In the genomic region with DNA sequence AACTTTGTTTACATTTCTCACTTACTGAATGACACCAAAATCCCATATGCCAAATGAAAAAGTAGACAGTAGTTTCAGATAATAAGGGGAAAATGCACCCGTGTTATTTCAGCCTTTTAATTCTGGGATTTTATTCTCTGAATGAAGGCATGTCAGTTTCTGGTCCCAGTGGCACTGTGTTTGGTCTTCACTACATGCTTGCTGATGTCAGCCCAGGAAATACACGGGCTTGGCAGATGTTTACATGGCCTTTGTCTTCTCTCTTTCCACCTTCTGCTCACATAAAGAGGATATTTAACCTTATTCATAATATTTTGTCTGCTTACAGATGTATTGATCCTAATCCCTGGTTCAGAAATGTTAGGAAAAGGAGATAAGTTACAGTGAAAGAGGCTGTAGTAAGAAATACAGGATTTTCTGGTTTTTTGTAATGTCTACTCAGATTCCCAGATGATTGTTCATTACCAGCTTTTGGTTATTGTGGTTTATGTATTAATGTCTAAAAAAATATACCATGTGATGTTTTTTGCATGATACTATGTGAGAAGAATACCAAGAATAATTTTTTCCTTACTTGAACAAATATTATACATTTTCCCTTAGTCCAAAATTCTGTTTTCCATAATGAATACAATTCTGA, we compare ENCODE assay signal across 12 cellular contexts. TPM values are rescaled to one million over a fixed set of nuclear protein-coding genes. Genes with fewer than 3 reads are reported as not detected.
A peak's percentile ranks its signal among the peaks of the same experiment; 100 is the strongest.
DNase-seq lines count a peak whose midpoint lies in the region; ATAC-seq and TF ChIP-seq lines count a peak whose summit lies in the region.
"Had no signal": no experiment of that assay in that cellular context is flagged by ENCODE, and none has a peak within 500 bp of the region (broad histone marks: within the 10 kb centered on the region; RNA-seq: fewer than 3 reads in every experiment).

No MANE protein-coding gene starts in this region.

- H3K27me3 Mint-ChIP-seq in HFFc6 (ENCODE audit: insufficient read depth) = no peaks in the 10 kb centered on the region; the same call in none of the 2 replicates
- H3K27me3 Mint-ChIP-seq in MCF 10A (ENCODE audit: insufficient read depth, unreplicated experiment) = no peaks in the 10 kb centered on the region
- H3K27me3 Mint-ChIP-seq: dendritic cell treated with granulocyte-macrophage colony-stimulating factor and Interleukin-4, amounts not matched to agents 40 ng/mL and 50 ng/mL, for 4 days had no signal

- BruUV-seq in MCF 10A (replicated peaks; lab: Mats Ljungman, UMichigan) = no TSS peak

- H2AFZ ChIP-seq in ACC112 (ENCODE audit: low read length, unreplicated experiment) = no peak overlapping the region

- H3K36me3 Mint-ChIP-seq in HFFc6 (ENCODE audit: low read depth) (peaks cover 33% of the 10 kb centered on the region), MCF 10A (ENCODE audit: insufficient read depth, unreplicated experiment) (peaks cover 11% of the 10 kb centered on the region)

- no peak for TF ChIP-seq CTCF in HFFc6 (IDR thresholded peaks at IDR 0.05)
- TF ChIP-seq CTCF in MCF 10A (IDR thresholded peaks at IDR 0.05; ENCODE audit: unreplicated experiment) = no peak
- no peak for TF ChIP-seq CTCF in GM13977 (IDR thresholded peaks at IDR 0.05; ENCODE audit: extremely low read depth, insufficient read depth, missing control alignments)

- H3K79me2 ChIP-seq in ACC112 (ENCODE audit: control insufficient read depth, insufficient read depth, low read length, unreplicated experiment) = peaks cover 52% of the 10 kb centered on the region

- peaks cover 49% of the 10 kb centered on the region for H3K4me1 ChIP-seq in ACC112 (ENCODE audit: control insufficient read depth, insufficient read depth, low read length, unreplicated experiment)

- CTCF ChIA-PET in MCF 10A (lab: Yijun Ruan, JAX) = interaction anchor here (0.9 to 1.0 kb wide), 2 partner anchors 10 to 111 kb away, joined by 4 read pairs; no protein-coding TSS in a partner anchor

- peaks cover 7% of the 10 kb centered on the region; the same call in 1 of the 2 replicates for H3K36me3 ChIP-seq in ACC112 (ENCODE audit: insufficient read depth, low read length)

- intact Hi-C loops in MCF 10A (cut with micrococcal nuclease) = loop anchor here (1.0 kb wide), 1 partner anchor 27 kb away; no protein-coding TSS in a partner anchor

- H3K27ac ChIP-seq in ACC112 (ENCODE audit: low read depth, low read length) = peak overlapping the region; percentile 80
- H3K27ac ChIP-seq: BLaER1 had no signal

- peak; percentile 37 for DNase-seq in HFFc6
- DNase-seq in MCF 10A (ENCODE audit: unreplicated experiment) = peak; percentile 22
- no peak for DNase-seq in left lobe of liver (ENCODE audit: low spot score)
- no peak for DNase-seq in GM13977 (ENCODE audit: low spot score)
- DNase-seq in stimulated activated naive CD4-positive, alpha-beta T cell treated with Interleukin-2 at 50 U/mL for 16 hours (lab: John Stamatoyannopoulos, UW) = no peak
- DNase-seq: activated T-cell treated with anti-CD3 and anti-CD28 coated beads, Interleukin-2, amount 50 U/mL, for 1 hour; NCI-H526 treated with DMSO at 0.1 percent for 48 hours had no signal

- POLR2A ChIA-PET in MCF 10A (lab: Yijun Ruan, JAX) = interaction anchor here (0.7 to 4.6 kb wide), 9 partner anchors 9 to 584 kb away, joined by 3 to 30 read pairs (median 5); a partner anchor contains a TSS

- peak overlapping the region; percentile 48 for H3K4me3 ChIP-seq in ACC112 (ENCODE audit: low read depth, low read length)
- H3K4me3 ChIP-seq: BLaER1 had no signal

- H3K4me1 Mint-ChIP-seq in HFFc6 (ENCODE audit: low read depth) (peaks cover 92% of the 10 kb centered on the region), MCF 10A (ENCODE audit: insufficient read depth, unreplicated experiment) (peaks cover 29% of the 10 kb centered on the region)

- peak overlapping the region; percentile 80 for H3K4me3 Mint-ChIP-seq in HFFc6
- H3K4me3 Mint-ChIP-seq in MCF 10A (ENCODE audit: unreplicated experiment) = no peak overlapping the region
- H3K4me3 Mint-ChIP-seq: dendritic cell treated with granulocyte-macrophage colony-stimulating factor and Interleukin-4, amounts not matched to agents 40 ng/mL and 50 ng/mL, for 4 days had no signal

- no peaks in the 10 kb centered on the region for H3K27me3 ChIP-seq in ACC112 (ENCODE audit: insufficient read depth, low read length)
- H3K27me3 ChIP-seq: BLaER1 had no signal

- ATAC-seq in left lobe of liver (peak; percentile 62), GM21825 (IDR thresholded peaks at IDR 0.05; ENCODE audit: unreplicated experiment) (no peak), GM19328 (IDR thresholded peaks at IDR 0.05; ENCODE audit: unreplicated experiment) (no peak)

- H3K9me3 Mint-ChIP-seq in HFFc6 (no peaks in the 10 kb centered on the region), MCF 10A (ENCODE audit: unreplicated experiment) (no peaks in the 10 kb centered on the region)
- H3K9me3 Mint-ChIP-seq: dendritic cell treated with granulocyte-macrophage colony-stimulating factor and Interleukin-4, amounts not matched to agents 40 ng/mL and 50 ng/mL, for 4 days had no signal

- in situ Hi-C loops in GM13977 (cut with MboI; ENCODE audit: low pct_unique_long_range_greater_than_20kb, low sequenced_read_pairs, unreplicated experiment) = no loop called here

- H3K27ac Mint-ChIP-seq in HFFc6 = peak overlapping the region; percentile 85
- peak overlapping the region; percentile 12 for H3K27ac Mint-ChIP-seq in MCF 10A (ENCODE audit: low read depth, unreplicated experiment)
- H3K27ac Mint-ChIP-seq: dendritic cell treated with granulocyte-macrophage colony-stimulating factor and Interleukin-4, amounts not matched to agents 40 ng/mL and 50 ng/mL, for 4 days had no signal

RNA-seq across cellular contexts. Expression of a gene that starts 27.7 kb away (rescaled TPM):
- 100 to 1,000 TPM in 3 of 6 experiments, 10 to 100 TPM in 3; 86.7 to 110 (median 94.9) TPM for total RNA-seq in HFFc6 (2021; fragmentation: NEBNext Ultra II Directional; extraction: Animal tissue kit (Norgen Biotek cat#: 25700))
- total RNA-seq in MCF 10A (2022) (66.0 and 86.5 TPM in 2 replicates), left lobe of liver (11.7 TPM)

Comparison
In these comparisons a context has a peak if more than half of its experiments do, and no peak if none do; other contexts are left out.
1. DNase-seq: peak in HFFc6 (single experiment) and MCF 10A (single experiment); none in left lobe of liver (single experiment), GM13977 (single experiment) and stimulated activated naive CD4-positive, alpha-beta T cell treated with Interleukin-2 at 50 U/mL for 16 hours (single experiment).